Comparison of ENCODE assay signal across 30 cellular contexts in the genomic region with DNA sequence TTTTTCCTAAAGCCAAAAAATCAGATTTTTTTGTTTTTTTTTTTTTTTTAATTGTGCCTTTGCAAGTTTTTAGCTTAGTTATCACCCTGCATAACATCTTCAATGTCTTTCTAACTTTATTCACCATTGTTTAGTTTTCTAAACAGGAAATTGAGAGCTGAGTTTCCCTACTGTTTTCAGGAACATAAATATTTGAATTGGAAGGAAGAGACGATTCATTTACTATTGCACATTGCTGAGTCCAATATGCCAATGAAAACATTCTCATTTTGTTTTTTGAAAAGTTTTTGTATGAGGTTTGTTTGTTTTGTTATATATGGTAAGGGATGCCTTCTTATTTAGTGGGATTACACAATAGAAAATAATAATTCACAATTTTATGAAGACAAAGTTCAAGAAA.
"Had no signal": no experiment of that assay in that cellular context is flagged by ENCODE, and none has a peak within 500 bp of the region (broad histone marks: within the 10 kb centered on the region; RNA-seq: fewer than 3 reads in every experiment).

No MANE protein-coding gene starts in this region.

- H3K4me1 Mint-ChIP-seq: activated naive CD4-positive, alpha-beta T cell treated with anti-CD3 and anti-CD28 coated beads, Interleukin-2, amount 50 U/mL, for 24 hours; brain had no signal

- H3K4me3 ChIP-seq: ascending aorta, cardiac muscle cell, SJCRH30 had no signal

- H3K9me3 Mint-ChIP-seq: activated T-helper 1 cell treated with anti-CD3 and anti-CD28 coated beads, Interleukin-12 subunit alpha, Interleukin-12 subunit beta, Interleukin-2, Interleukin-4 antibody, amounts not matched to agents 30 ng/mL and 10 ng/mL and 1 ng/mL, durations not matched to agents 14 hours and 24 hours and 36 hours had no signal

- H3K27ac Mint-ChIP-seq: activated CD8-positive, alpha-beta T cell treated with anti-CD3 and anti-CD28 coated beads, Interleukin-2, amount 10 ng/mL, durations not matched to agents 7 days and 5 days; activated naive CD4-positive, alpha-beta T cell treated with anti-CD3 and anti-CD28 coated beads, Interleukin-2, amount 50 U/mL, for 24 hours; activated T-helper 1 cell treated with anti-CD3 and anti-CD28 coated beads, Interleukin-12 subunit alpha, Interleukin-12 subunit beta, Interleukin-2, Interleukin-4 antibody, amounts not matched to agents 30 ng/mL and 10 ng/mL and 1 ng/mL, durations not matched to agents 14 hours and 24 hours and 36 hours; brain; IgD-negative memory B cell; WTC11 had no signal

- H3K36me3 Mint-ChIP-seq: activated naive CD4-positive, alpha-beta T cell treated with anti-CD3 and anti-CD28 coated beads, Interleukin-2, amount 50 U/mL, for 24 hours; IgD-negative memory B cell had no signal

- H3K27me3 Mint-ChIP-seq: activated naive CD4-positive, alpha-beta T cell treated with anti-CD3 and anti-CD28 coated beads, Interleukin-2, amount 50 U/mL, for 24 hours; brain; IgD-negative memory B cell had no signal

- DNase-seq: activated CD4-positive, alpha-beta T cell treated with anti-CD3 and anti-CD28 coated beads for 48 hours; activated CD4-positive, alpha-beta T cell treated with anti-CD3 and anti-CD28 coated beads, Interleukin-2, amount 50 U/mL, for 4 hours; activated CD4-positive, CD25-positive, alpha-beta regulatory T cell treated with anti-CD3 and anti-CD28 coated beads, Interleukin-2, amount 50 U/mL, for 72 hours; activated CD8-positive, alpha-beta memory T cell treated with anti-CD3 and anti-CD28 coated beads, Interleukin-2, amount 50 U/mL, for 48 hours; activated CD8-positive, alpha-beta T cell treated with anti-CD3 and anti-CD28 coated beads, Interleukin-2, amount 10 ng/mL, durations not matched to agents 7 days and 5 days; activated effector memory CD4-positive, alpha-beta T cell treated with Interleukin-2 at 50 U/mL for 16 hours; activated naive CD4-positive, alpha-beta T cell; activated T-cell treated with anti-CD3 and anti-CD28 coated beads, Interleukin-2, amount 50 U/mL, for 1 hour; amniotic stem cell; KG1; NCI-H1092; NCI-H1417; NCI-H2029 treated with DMSO at 0.1 percent for 48 hours; NCI-H345; NCI-H510A; NCI-H526 treated with DMSO at 0.1 percent for 48 hours; NCI-H82; RPMI8226; SJCRH30; SK-N-SH; SW 1271 had no signal

- H3K4me3 Mint-ChIP-seq: activated CD8-positive, alpha-beta T cell treated with anti-CD3 and anti-CD28 coated beads, Interleukin-2, amount 10 ng/mL, durations not matched to agents 7 days and 5 days; activated naive CD4-positive, alpha-beta T cell treated with anti-CD3 and anti-CD28 coated beads, Interleukin-2, amount 50 U/mL, for 24 hours; activated T-helper 1 cell treated with anti-CD3 and anti-CD28 coated beads, Interleukin-12 subunit alpha, Interleukin-12 subunit beta, Interleukin-2, Interleukin-4 antibody, amounts not matched to agents 30 ng/mL and 10 ng/mL and 1 ng/mL, durations not matched to agents 14 hours and 24 hours and 36 hours; brain; IgD-negative memory B cell; WTC11 had no signal

- ATAC-seq: activated CD8-positive, alpha-beta T cell treated with anti-CD3 and anti-CD28 coated beads, Interleukin-2, amount 10 ng/mL, durations not matched to agents 7 days and 5 days; Panc1; Right ventricle myocardium inferior; WTC11 had no signal

- H3K27ac ChIP-seq: ascending aorta, cardiac muscle cell, SJCRH30 had no signal
